ENCODE assay signal across 8 cellular contexts in the genomic region with DNA sequence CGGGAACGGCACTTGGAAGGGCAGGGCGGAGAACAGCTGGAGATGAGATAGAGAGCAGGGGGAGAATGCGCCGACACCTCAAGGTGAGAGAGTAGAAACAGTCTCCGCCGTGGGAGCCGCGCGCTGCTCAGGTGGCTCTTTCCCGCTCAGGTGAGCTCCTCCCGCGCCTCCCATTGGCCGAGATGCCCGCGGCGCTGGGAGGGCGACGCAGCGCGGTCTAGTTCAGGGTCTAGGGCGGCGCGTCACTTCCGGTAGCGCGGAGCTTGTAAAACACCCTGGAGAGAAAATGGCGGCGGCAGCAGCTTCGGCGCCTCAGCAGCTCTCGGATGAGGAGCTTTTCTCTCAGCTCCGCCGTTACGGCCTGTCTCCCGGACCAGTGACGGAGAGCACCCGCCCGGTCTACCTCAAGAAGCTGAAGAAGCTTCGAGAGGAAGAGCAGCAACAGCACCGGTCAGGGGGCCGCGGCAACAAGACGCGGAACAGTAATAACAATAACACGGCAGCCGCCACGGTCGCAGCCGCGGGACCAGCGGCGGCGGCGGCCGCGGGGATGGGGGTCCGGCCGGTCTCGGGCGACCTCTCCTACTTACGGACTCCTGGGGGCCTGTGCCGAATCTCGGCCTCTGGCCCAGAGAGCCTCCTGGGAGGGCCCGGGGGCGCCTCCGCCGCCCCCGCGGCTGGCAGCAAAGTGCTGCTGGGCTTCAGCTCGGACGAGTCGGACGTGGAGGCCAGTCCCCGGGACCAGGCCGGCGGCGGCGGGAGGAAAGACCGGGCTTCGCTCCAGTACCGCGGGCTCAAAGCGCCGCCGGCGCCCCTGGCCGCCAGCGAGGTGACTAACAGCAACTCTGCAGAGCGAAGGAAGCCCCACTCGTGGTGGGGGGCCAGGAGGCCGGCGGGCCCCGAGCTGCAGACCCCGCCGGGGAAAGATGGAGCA. TPM values are rescaled to one million over a fixed set of nuclear protein-coding genes. Genes with fewer than 3 reads are reported as not detected.
A peak's percentile ranks its signal among the peaks of the same experiment; 100 is the strongest.
DNase-seq lines count a peak whose midpoint lies in the region; ATAC-seq and TF ChIP-seq lines count a peak whose summit lies in the region.

TSS of gene LEMD3 (plus strand) at position 273 of the 934 bp plus-strand sequence. CDS start at position 287, 14 bp downstream.

- TF ChIP-seq CTCF in H9 (conservative IDR thresholded peaks at IDR 0.05) (no peak), natural killer cell (IDR thresholded peaks at IDR 0.05) (no peak)

- H2BK5ac ChIP-seq in H9 (ENCODE audit: insufficient read length, low read length), result peak within 1 kb of the TSS; percentile 35

- ATAC-seq in natural killer cell, result peak; percentile 81 to 93 (median 88)

- H3K79me2 ChIP-seq in H9 (ENCODE audit: insufficient read depth, low read length), result peaks cover 23% of the 10 kb centered on the region

- H3K36me3 Mint-ChIP-seq in H9 (ENCODE audit: insufficient read depth in 1 of 3, low read depth in 3 of 3) (peaks cover 5 to 8% (median 7%) of the 10 kb centered on the region in 3 experiments; a peak in 5 of 7 replicates), natural killer cell (no peaks in the 10 kb centered on the region)

- H3K27me3 ChIP-seq in H9 (ENCODE audit: insufficient read depth, low read length), result no peaks in the 10 kb centered on the region

- H2BK15ac ChIP-seq in H9 (ENCODE audit: low read depth, low read length), result no peak within 1 kb of the TSS

- no peak within 1 kb of the TSS for H3K27ac ChIP-seq in H9 (ENCODE audit: insufficient read length, low read depth, low read length)

- H2AK5ac ChIP-seq in H9 (ENCODE audit: insufficient read length, low read length), result no peak within 1 kb of the TSS

- H3K27me3 Mint-ChIP-seq in H9 (ENCODE audit: low read depth) (peaks cover 28% of the 10 kb centered on the region), natural killer cell (ENCODE audit: low read depth in 2 of 2) (no peaks in the 10 kb centered on the region)

- H3K9me3 Mint-ChIP-seq in H9, result peaks cover 5 to 12% of the 10 kb centered on the region in 2 experiments; a peak in 4 of 5 replicates
- H3K9me3 Mint-ChIP-seq in natural killer cell, result no peaks in the 10 kb centered on the region

- no peaks in the 10 kb centered on the region for H3K9me3 ChIP-seq in ES-I3 (ENCODE audit: control insufficient read depth, insufficient read depth, low read length)
- H3K9me3 ChIP-seq in H9 (ENCODE audit: control insufficient read depth, low read depth, low read length), result no peaks in the 10 kb centered on the region

- peak within 1 kb of the TSS; percentile 97 to 99 for H3K4me3 Mint-ChIP-seq in H9
- H3K4me3 Mint-ChIP-seq in natural killer cell, result peak within 1 kb of the TSS; percentile 99

- H3K79me1 ChIP-seq in H9 (ENCODE audit: insufficient read depth, low read depth, low read length, poor library complexity, severe bottlenecking), result peaks cover 8% of the 10 kb centered on the region

- H3K23ac ChIP-seq in H9 (ENCODE audit: insufficient read length, low read depth, low read length), result no peak within 1 kb of the TSS

- no peak within 1 kb of the TSS for H2BK20ac ChIP-seq in H9 (ENCODE audit: low read depth, low read length, poor library complexity, severe bottlenecking)

- H3K56ac ChIP-seq in H9 (ENCODE audit: insufficient read length, low read depth, low read length), result no peak within 1 kb of the TSS

- no peaks in the 10 kb centered on the region for H3K36me3 ChIP-seq in ES-I3 (ENCODE audit: insufficient read depth, low read length)

- H2BK12ac ChIP-seq in H9 (ENCODE audit: insufficient read length, low read depth, low read length), result no peak within 1 kb of the TSS

- DNase-seq in H9, result peak; percentile 98
- peak; percentile 91 for DNase-seq in M059J (ENCODE audit: low read depth)
- peak; percentile 91 for DNase-seq in activated T-helper 9 cell treated with anti-CD3 and anti-CD28 coated beads, Interleukin-2, amount 50 U/mL, for 16 hours (ENCODE audit: low read depth)
- DNase-seq in fibroblast of peridontal ligament (ENCODE audit: extremely low read depth), result peak; percentile 83
- peak; percentile 88 for DNase-seq in natural killer cell
- peak; percentile 89 to 94 (median 93) for DNase-seq in stimulated activated naive CD4-positive, alpha-beta T cell (lab: John Stamatoyannopoulos, UW)

- H4K8ac ChIP-seq in H9 (replicated peaks; ENCODE audit: insufficient read length, low read depth, low read length), result no peak within 1 kb of the TSS

- no peak within 1 kb of the TSS for H4K5ac ChIP-seq in H9 (ENCODE audit: insufficient read length, low read depth, low read length)

- H3K4me1 Mint-ChIP-seq in H9 (peaks cover 16 to 23% of the 10 kb centered on the region in 2 experiments), natural killer cell (peaks cover 30 to 38% of the 10 kb centered on the region in 2 donors)

- H3K4ac ChIP-seq in H9 (ENCODE audit: low read depth, low read length), result peak within 1 kb of the TSS; percentile 54; the same call in 1 of the 2 replicates

- H3T11ph ChIP-seq in H9 (ENCODE audit: low read length), result no peak within 1 kb of the TSS

- peak within 1 kb of the TSS; percentile 91 for H3K14ac ChIP-seq in H9 (ENCODE audit: insufficient read depth, low read length)

- no CpG with 5 or more reads among the region's 96 CpGs for WGBS in H9 (ENCODE audit: extremely low coverage, insufficient read length, low lambda C conversion rate)

- H3K27ac Mint-ChIP-seq in H9 (peak within 1 kb of the TSS; percentile 96 to 99 (median 99)), natural killer cell (peak within 1 kb of the TSS; percentile 99 to 100)

- H2AFZ ChIP-seq in H9 (ENCODE audit: low read length), result peak within 1 kb of the TSS; percentile 78

- H2BK120ac ChIP-seq in H9 (ENCODE audit: low read depth, low read length, poor library complexity, severe bottlenecking), result no peak within 1 kb of the TSS

- H4K20me1 ChIP-seq in H9 (ENCODE audit: control insufficient read depth, insufficient read depth, insufficient read length), result no peaks in the 10 kb centered on the region

- H3K9ac ChIP-seq in ES-I3 (ENCODE audit: low read depth, low read length) (peak within 1 kb of the TSS; percentile 96), H9 (ENCODE audit: extremely low read depth, insufficient read length, low read length) (peak within 1 kb of the TSS; percentile 97)

- peak within 1 kb of the TSS; percentile 95 for H3K18ac ChIP-seq in H9 (ENCODE audit: insufficient read length, low read depth, low read length)

- H3K4me2 ChIP-seq in H9 (ENCODE audit: insufficient read depth, insufficient read length, low read length), result peak within 1 kb of the TSS; percentile 98

- H3K23me2 ChIP-seq in H9 (ENCODE audit: insufficient read length, low read depth, low read length, poor library complexity, severe bottlenecking), result peaks cover 16% of the 10 kb centered on the region

- intact Hi-C loops in natural killer cell (cut with micrococcal nuclease), result loop anchor here (5.0 to 10.0 kb wide), 2 partner anchors 63 to 765 kb away; partner anchors contain the start of gene XPOT

- H3K4me1 ChIP-seq in ES-I3 (ENCODE audit: insufficient read depth, low read length), result peaks cover 6% of the 10 kb centered on the region; the same call in 1 of the 2 replicates
- no peaks in the 10 kb centered on the region; the same call in 1 of the 2 replicates for H3K4me1 ChIP-seq in H9 (ENCODE audit: insufficient read depth, low read length)

- TF ChIP-seq POLR2A in Raji (IDR thresholded peaks at IDR 0.05; ENCODE audit: insufficient read depth, low read depth, low read length), result peak; percentile 92

- peak within 1 kb of the TSS; percentile 42 for H4K91ac ChIP-seq in H9 (ENCODE audit: insufficient read length, low read depth, low read length)

RNA-seq across cellular contexts. Expression of gene LEMD3, which starts in this region (rescaled TPM):
- total RNA-seq in H9 (2021), result 38.1 and 38.3 TPM in 2 replicates
- 15.3 and 24.9 TPM in 2 replicates for total RNA-seq in M059J (2014; rRNA removed; shearing (Covaris generic))
- total RNA-seq in natural killer cell, result 10 to 100 TPM; 67.3 to 76.2 (median 71.1) TPM
